Comparison of ENCODE assay signal across 2 cellular contexts in the genomic region with DNA sequence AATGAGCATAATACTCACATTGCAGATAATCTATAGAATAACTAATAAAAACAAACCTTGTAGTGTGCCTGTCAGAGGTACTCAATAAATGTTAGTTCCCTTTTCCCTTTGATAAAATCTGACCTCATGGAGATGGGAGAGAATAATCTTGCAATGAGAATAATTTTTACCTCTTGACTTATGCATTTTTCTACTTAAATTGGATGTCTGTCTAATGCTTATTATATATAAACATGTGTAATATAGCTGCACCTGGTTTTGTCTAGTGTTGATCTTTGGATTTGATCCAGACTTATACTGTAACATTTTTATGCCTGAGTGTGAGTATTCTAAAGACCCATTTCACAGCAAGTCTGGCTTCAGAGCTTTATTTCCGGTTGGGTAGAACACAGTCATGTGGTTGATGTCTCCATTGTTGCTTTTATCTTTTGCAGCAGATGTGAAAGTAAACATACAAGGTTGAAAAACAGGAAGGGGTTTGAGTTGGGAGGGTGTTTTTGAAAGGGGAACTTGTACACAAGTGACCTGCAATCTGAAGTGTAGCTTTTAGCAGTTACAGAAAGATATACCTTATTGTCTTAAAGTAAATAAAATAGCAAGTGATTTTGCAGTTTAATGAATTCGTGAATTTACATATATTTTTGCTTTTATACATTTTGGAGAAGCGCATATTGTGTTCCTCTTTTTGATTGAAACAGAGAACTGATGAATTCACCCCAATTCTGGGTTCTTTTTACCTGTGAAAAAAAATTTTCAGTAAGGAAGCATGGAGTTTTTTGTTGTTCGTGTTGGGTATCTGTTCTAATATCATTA.
TF ChIP-seq lines count a peak whose summit lies in the region.

No MANE protein-coding gene starts in this region.

TF ChIP-seq in SK-N-SH, 30 proteins besides CTCF, POLR2A, EP300 and RAD21 (continued from another document):
- TF ChIP-seq FOSL2 (IDR thresholded peaks at IDR 0.05; ENCODE audit: borderline replicate concordance, low read depth) (no peak), TEAD4 (IDR thresholded peaks at IDR 0.05; ENCODE audit: borderline replicate concordance, insufficient read depth) (no peak), YY1 (IDR thresholded peaks at IDR 0.05; ENCODE audit: low read depth) (no peak), FOXM1 (IDR thresholded peaks at IDR 0.05; ENCODE audit: low read depth) (no peak), ELF1 (IDR thresholded peaks at IDR 0.05) (no peak), RXRA (IDR thresholded peaks at IDR 0.05; ENCODE audit: borderline replicate concordance, low read depth) (no peak), SIN3A (IDR thresholded peaks at IDR 0.05; ENCODE audit: borderline replicate concordance, low read depth, low read length) (no peak), GATA2 (CRISPR knock-in tag; IDR thresholded peaks at IDR 0.05) (no peak)
- TF ChIP-seq, protein P1, sequence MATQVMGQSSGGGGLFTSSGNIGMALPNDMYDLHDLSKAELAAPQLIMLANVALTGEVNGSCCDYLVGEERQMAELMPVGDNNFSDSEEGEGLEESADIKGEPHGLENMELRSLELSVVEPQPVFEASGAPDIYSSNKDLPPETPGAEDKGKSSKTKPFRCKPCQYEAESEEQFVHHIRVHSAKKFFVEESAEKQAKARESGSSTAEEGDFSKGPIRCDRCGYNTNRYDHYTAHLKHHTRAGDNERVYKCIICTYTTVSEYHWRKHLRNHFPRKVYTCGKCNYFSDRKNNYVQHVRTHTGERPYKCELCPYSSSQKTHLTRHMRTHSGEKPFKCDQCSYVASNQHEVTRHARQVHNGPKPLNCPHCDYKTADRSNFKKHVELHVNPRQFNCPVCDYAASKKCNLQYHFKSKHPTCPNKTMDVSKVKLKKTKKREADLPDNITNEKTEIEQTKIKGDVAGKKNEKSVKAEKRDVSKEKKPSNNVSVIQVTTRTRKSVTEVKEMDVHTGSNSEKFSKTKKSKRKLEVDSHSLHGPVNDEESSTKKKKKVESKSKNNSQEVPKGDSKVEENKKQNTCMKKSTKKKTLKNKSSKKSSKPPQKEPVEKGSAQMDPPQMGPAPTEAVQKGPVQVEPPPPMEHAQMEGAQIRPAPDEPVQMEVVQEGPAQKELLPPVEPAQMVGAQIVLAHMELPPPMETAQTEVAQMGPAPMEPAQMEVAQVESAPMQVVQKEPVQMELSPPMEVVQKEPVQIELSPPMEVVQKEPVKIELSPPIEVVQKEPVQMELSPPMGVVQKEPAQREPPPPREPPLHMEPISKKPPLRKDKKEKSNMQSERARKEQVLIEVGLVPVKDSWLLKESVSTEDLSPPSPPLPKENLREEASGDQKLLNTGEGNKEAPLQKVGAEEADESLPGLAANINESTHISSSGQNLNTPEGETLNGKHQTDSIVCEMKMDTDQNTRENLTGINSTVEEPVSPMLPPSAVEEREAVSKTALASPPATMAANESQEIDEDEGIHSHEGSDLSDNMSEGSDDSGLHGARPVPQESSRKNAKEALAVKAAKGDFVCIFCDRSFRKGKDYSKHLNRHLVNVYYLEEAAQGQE (IDR thresholded peaks at IDR 0.05; ENCODE audit: low read depth, low read length) = no peak
- TF ChIP-seq, protein P2, sequence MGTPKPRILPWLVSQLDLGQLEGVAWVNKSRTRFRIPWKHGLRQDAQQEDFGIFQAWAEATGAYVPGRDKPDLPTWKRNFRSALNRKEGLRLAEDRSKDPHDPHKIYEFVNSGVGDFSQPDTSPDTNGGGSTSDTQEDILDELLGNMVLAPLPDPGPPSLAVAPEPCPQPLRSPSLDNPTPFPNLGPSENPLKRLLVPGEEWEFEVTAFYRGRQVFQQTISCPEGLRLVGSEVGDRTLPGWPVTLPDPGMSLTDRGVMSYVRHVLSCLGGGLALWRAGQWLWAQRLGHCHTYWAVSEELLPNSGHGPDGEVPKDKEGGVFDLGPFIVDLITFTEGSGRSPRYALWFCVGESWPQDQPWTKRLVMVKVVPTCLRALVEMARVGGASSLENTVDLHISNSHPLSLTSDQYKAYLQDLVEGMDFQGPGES (IDR thresholded peaks at IDR 0.05; ENCODE audit: low read depth, low read length) = no peak
- TF ChIP-seq, protein P3, sequence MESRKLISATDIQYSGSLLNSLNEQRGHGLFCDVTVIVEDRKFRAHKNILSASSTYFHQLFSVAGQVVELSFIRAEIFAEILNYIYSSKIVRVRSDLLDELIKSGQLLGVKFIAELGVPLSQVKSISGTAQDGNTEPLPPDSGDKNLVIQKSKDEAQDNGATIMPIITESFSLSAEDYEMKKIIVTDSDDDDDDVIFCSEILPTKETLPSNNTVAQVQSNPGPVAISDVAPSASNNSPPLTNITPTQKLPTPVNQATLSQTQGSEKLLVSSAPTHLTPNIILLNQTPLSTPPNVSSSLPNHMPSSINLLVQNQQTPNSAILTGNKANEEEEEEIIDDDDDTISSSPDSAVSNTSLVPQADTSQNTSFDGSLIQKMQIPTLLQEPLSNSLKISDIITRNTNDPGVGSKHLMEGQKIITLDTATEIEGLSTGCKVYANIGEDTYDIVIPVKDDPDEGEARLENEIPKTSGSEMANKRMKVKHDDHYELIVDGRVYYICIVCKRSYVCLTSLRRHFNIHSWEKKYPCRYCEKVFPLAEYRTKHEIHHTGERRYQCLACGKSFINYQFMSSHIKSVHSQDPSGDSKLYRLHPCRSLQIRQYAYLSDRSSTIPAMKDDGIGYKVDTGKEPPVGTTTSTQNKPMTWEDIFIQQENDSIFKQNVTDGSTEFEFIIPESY (IDR thresholded peaks at IDR 0.05; ENCODE audit: borderline replicate concordance, low read depth) = no peak

TF ChIP-seq in SK-N-SH treated with all-trans-retinoic acid at 6 μM for 48 hours, 23 proteins besides CTCF, POLR2A, EP300 and RAD21 (continued from another document):
- TF ChIP-seq, protein P4, sequence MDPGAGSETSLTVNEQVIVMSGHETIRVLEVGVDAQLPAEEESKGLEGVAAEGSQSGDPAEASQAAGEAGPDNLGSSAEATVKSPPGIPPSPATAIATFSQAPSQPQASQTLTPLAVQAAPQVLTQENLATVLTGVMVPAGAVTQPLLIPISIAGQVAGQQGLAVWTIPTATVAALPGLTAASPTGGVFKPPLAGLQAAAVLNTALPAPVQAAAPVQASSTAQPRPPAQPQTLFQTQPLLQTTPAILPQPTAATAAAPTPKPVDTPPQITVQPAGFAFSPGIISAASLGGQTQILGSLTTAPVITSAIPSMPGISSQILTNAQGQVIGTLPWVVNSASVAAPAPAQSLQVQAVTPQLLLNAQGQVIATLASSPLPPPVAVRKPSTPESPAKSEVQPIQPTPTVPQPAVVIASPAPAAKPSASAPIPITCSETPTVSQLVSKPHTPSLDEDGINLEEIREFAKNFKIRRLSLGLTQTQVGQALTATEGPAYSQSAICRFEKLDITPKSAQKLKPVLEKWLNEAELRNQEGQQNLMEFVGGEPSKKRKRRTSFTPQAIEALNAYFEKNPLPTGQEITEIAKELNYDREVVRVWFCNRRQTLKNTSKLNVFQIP (CRISPR knock-in tag; IDR thresholded peaks at IDR 0.05; ENCODE audit: borderline replicate concordance, low read depth) = no peak
- TF ChIP-seq ZNF70 (CRISPR knock-in tag; IDR thresholded peaks at IDR 0.05) = no peak
